In the genomic region with DNA sequence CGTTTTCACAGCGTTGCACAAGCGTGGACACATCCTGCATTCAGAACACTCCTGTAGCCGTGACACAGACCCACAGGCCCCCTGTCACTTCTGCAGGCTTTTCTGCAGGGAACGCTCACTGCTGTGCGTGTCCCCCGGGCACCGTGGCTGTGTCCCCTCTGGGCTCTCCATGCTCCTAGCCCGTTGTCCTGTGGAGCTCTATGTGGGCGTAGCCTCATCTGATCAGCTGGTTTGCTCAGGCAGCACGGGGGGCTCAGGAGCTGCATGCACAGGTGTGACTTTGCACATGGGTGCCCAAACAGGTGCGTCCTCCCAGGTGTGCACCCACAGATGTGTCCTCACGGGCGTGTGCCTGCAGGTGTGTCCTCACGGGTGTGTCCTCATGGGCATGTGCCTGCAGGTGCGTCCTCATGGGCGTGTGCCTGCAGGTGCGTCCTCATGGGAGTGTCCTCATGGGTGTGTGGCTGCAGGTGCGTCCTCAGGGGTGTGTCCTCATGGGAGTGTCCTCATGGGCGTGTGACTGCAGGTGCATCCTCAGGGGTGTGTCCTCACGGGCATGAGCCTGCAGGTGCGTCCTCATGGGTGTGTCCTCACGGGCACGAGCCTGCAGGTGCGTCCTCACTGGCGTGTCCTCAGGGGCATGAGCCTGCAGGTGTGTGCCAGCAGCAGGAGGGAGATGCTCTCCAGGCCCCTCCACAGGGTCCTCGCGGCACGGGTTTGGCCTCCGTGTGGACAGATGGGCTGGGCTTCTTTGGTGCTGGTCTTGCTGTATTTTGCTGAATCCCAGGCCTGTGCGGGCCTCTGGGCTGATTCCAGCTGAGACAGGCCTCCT, we compare ENCODE assay signal across 1 cellular context.
TF ChIP-seq lines count a peak whose summit lies in the region.

No MANE protein-coding gene starts in this region.

TF ChIP-seq in H1, 55 proteins besides CTCF, POLR2A, EP300 and RAD21:
- TF ChIP-seq CBX5 (IDR thresholded peaks at IDR 0.05; ENCODE audit: low read depth, low read length) = no peak
- no peak for TF ChIP-seq KDM5A (IDR thresholded peaks at IDR 0.05; ENCODE audit: low read length)
- TF ChIP-seq CBX8 (IDR thresholded peaks at IDR 0.05; ENCODE audit: borderline replicate concordance, low read depth, low read length) = no peak
- TF ChIP-seq JUND (IDR thresholded peaks at IDR 0.05; ENCODE audit: low read length) = no peak
- no peak for TF ChIP-seq ZNF274 (IDR thresholded peaks at IDR 0.05; ENCODE audit: borderline replicate concordance, extremely low read depth, low read length)
- TF ChIP-seq, protein P1, sequence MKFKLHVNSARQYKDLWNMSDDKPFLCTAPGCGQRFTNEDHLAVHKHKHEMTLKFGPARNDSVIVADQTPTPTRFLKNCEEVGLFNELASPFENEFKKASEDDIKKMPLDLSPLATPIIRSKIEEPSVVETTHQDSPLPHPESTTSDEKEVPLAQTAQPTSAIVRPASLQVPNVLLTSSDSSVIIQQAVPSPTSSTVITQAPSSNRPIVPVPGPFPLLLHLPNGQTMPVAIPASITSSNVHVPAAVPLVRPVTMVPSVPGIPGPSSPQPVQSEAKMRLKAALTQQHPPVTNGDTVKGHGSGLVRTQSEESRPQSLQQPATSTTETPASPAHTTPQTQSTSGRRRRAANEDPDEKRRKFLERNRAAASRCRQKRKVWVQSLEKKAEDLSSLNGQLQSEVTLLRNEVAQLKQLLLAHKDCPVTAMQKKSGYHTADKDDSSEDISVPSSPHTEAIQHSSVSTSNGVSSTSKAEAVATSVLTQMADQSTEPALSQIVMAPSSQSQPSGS (IDR thresholded peaks at IDR 0.05; ENCODE audit: low read length) = no peak
- TF ChIP-seq, protein P2, sequence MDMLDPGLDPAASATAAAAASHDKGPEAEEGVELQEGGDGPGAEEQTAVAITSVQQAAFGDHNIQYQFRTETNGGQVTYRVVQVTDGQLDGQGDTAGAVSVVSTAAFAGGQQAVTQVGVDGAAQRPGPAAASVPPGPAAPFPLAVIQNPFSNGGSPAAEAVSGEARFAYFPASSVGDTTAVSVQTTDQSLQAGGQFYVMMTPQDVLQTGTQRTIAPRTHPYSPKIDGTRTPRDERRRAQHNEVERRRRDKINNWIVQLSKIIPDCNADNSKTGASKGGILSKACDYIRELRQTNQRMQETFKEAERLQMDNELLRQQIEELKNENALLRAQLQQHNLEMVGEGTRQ (IDR thresholded peaks at IDR 0.05; ENCODE audit: low read length) = no peak
- no peak for TF ChIP-seq TAF1 (IDR thresholded peaks at IDR 0.05; ENCODE audit: low read depth, low read length)
- TF ChIP-seq RNF2 (IDR thresholded peaks at IDR 0.05; ENCODE audit: borderline replicate concordance, low read depth, low read length, missing control alignments, poor library complexity, severe bottlenecking) = no peak
- TF ChIP-seq HDAC2 (IDR thresholded peaks at IDR 0.05; ENCODE audit: borderline replicate concordance in 1 of 2, low read depth in 2 of 2, low read length in 2 of 2) = no peak
- no peak for TF ChIP-seq SP1 (IDR thresholded peaks at IDR 0.05; ENCODE audit: low read depth, low read length)
- TF ChIP-seq KDM1A (IDR thresholded peaks at IDR 0.05; ENCODE audit: borderline replicate concordance, low read length) = no peak
- no peak for TF ChIP-seq SAP30 (IDR thresholded peaks at IDR 0.05; ENCODE audit: insufficient read depth, insufficient replicate concordance, low read length)
- no peak for TF ChIP-seq CHD2 (IDR thresholded peaks at IDR 0.05; ENCODE audit: low read length)
- TF ChIP-seq MAFK (IDR thresholded peaks at IDR 0.05; ENCODE audit: low read depth, low read length) = no peak
- no peak for TF ChIP-seq EZH2 (IDR thresholded peaks at IDR 0.05; ENCODE audit: low read depth, low read length, severe bottlenecking)
- no peak for TF ChIP-seq RFX5 (IDR thresholded peaks at IDR 0.05; ENCODE audit: borderline replicate concordance, low read depth, low read length)
